ENCODE assay signal across 1 cellular context in genomic region chr2:226835796-226836547, GRCh38.
TF ChIP-seq lines count a peak whose summit lies in the region.

Gene RHBDD1, plus strand, starts transcription at chr2:226836054. Its CDS starts 28,640 bp downstream, at chr2:226864694.

TF ChIP-seq in K562, 482 proteins besides CTCF, POLR2A, EP300 and RAD21 (continued from another document and continues in another):
- TF ChIP-seq ATF2 (CRISPR knock-in tag; IDR thresholded peaks at IDR 0.05) (no peak), DNMT1 (IDR thresholded peaks at IDR 0.05) (no peak), ETV6 (IDR thresholded peaks at IDR 0.05; ENCODE audit: borderline replicate concordance in 1 of 2, low read depth in 2 of 2, low read length in 1 of 2) (no peak; a peak in 1 of 4 replicates), ETV6 (CRISPR knock-in tag; IDR thresholded peaks at IDR 0.05; ENCODE audit: borderline replicate concordance) (peak; percentile 88; the same call in 1 of the 2 replicates), E2F4 (CRISPR knock-in tag; IDR thresholded peaks at IDR 0.05; ENCODE audit: low read depth) (0 out of 2 replicates have a peak, but pooled peaks have one; percentile 28), ZBTB1 (CRISPR knock-in tag; IDR thresholded peaks at IDR 0.05; ENCODE audit: borderline replicate concordance, low read depth) (peak; percentile 79; the same call in 1 of the 2 replicates), ZNF696 (CRISPR knock-in tag; conservative IDR thresholded peaks at IDR 0.05) (no peak), ZNF609 (CRISPR knock-in tag; IDR thresholded peaks at IDR 0.05; ENCODE audit: borderline replicate concordance) (0 out of 2 replicates have a peak, but pooled peaks have one; percentile 41), ZNF274 (IDR thresholded peaks at IDR 0.05; ENCODE audit: borderline replicate concordance, low read depth, low read length) (no peak), FOXP1 (CRISPR knock-in tag; IDR thresholded peaks at IDR 0.05) (peak; percentile 73), ZNF717 (CRISPR knock-in tag; IDR thresholded peaks at IDR 0.05) (no peak), HNRNPLL (IDR thresholded peaks at IDR 0.05; ENCODE audit: low read depth, low read length, poor library complexity, severe bottlenecking) (peak; percentile 69), HDAC6 (IDR thresholded peaks at IDR 0.05; ENCODE audit: low read depth, low read length) (no peak), ZKSCAN8 (CRISPR knock-in tag; IDR thresholded peaks at IDR 0.05) (no peak), KDM1A (IDR thresholded peaks at IDR 0.05) (no peak), FOXP4 (CRISPR knock-in tag; IDR thresholded peaks at IDR 0.05; ENCODE audit: borderline replicate concordance) (peak; percentile 89; the same call in 1 of the 2 replicates), PCBP2 (IDR thresholded peaks at IDR 0.05; ENCODE audit: low read depth, low read length, poor library complexity, severe bottlenecking) (no peak), NUFIP1 (IDR thresholded peaks at IDR 0.05; ENCODE audit: partially characterized antibody) (no peak), ZC3H8 (IDR thresholded peaks at IDR 0.05) (no peak), MTF1 (CRISPR knock-in tag; IDR thresholded peaks at IDR 0.05; ENCODE audit: borderline replicate concordance) (0 out of 2 replicates have a peak, but pooled peaks have one; percentile 8), ELF2 (CRISPR knock-in tag; IDR thresholded peaks at IDR 0.05) (no peak), SETDB1 (IDR thresholded peaks at IDR 0.05; ENCODE audit: low read length) (no peak), ATF7 (IDR thresholded peaks at IDR 0.05) (peak; percentile 72; the same call in 1 of the 2 replicates), RNF219 (CRISPR knock-in tag; IDR thresholded peaks at IDR 0.05) (no peak), BDP1 (IDR thresholded peaks at IDR 0.05; ENCODE audit: insufficient read depth, insufficient read length) (no peak), ILK (tag; IDR thresholded peaks at IDR 0.05; ENCODE audit: borderline replicate concordance, low read depth) (no peak), ZNF785 (CRISPR knock-in tag; IDR thresholded peaks at IDR 0.05) (no peak), ZNF586 (CRISPR knock-in tag; conservative IDR thresholded peaks at IDR 0.05) (no peak), NKRF (IDR thresholded peaks at IDR 0.05; ENCODE audit: borderline replicate concordance) (peak; percentile 50; the same call in 1 of the 2 replicates), KHSRP (IDR thresholded peaks at IDR 0.05) (no peak), FOXJ3 (CRISPR knock-in tag; IDR thresholded peaks at IDR 0.05) (no peak), PYGO2 (tag; IDR thresholded peaks at IDR 0.05) (no peak), DDX20 (tag; IDR thresholded peaks at IDR 0.05; ENCODE audit: low read depth) (no peak), ZBTB9 (CRISPR knock-in tag; IDR thresholded peaks at IDR 0.05) (peak; percentile 8; the same call in 1 of the 2 replicates)
